ENCODE assay signal across 1 cellular context in the genomic region with DNA sequence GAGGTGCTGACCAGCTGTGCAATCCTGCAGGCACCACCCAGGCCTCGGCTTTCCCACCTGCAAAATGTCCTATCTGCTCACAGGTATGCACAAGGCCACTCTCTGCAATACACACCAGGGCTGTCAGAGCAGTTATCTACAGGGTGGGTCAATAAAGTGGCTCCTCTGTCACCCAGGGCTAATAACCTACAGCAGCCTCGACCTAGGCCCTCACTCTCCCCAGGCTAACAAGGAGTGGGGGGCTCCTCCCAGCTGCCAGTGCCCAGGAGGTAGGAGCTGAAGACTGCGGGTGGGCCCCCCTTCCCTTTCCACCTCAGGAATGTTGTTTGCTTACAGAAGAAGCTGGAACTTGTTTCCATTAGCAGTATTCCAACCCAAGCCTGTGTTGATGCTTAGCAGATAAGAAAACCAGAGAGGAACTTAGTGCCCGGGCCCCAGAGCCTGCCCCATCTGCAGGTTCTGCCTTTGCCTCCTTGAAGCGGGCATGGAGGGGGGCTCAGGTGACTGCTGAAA.
TF ChIP-seq lines count a peak whose summit lies in the region.

No MANE protein-coding gene starts in this region.

TF ChIP-seq in HCT116, 20 proteins besides CTCF, POLR2A, EP300 and RAD21 (continued from another document):
- no peak for TF ChIP-seq TCF7L2 (IDR thresholded peaks at IDR 0.05; ENCODE audit: borderline replicate concordance, extremely low read depth, insufficient read depth, insufficient read length)
- no peak for TF ChIP-seq CEBPB (IDR thresholded peaks at IDR 0.05; ENCODE audit: low read depth)
- TF ChIP-seq, protein P1, sequence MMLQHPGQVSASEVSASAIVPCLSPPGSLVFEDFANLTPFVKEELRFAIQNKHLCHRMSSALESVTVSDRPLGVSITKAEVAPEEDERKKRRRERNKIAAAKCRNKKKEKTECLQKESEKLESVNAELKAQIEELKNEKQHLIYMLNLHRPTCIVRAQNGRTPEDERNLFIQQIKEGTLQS (IDR thresholded peaks at IDR 0.05) = no peak
- TF ChIP-seq, protein P2, sequence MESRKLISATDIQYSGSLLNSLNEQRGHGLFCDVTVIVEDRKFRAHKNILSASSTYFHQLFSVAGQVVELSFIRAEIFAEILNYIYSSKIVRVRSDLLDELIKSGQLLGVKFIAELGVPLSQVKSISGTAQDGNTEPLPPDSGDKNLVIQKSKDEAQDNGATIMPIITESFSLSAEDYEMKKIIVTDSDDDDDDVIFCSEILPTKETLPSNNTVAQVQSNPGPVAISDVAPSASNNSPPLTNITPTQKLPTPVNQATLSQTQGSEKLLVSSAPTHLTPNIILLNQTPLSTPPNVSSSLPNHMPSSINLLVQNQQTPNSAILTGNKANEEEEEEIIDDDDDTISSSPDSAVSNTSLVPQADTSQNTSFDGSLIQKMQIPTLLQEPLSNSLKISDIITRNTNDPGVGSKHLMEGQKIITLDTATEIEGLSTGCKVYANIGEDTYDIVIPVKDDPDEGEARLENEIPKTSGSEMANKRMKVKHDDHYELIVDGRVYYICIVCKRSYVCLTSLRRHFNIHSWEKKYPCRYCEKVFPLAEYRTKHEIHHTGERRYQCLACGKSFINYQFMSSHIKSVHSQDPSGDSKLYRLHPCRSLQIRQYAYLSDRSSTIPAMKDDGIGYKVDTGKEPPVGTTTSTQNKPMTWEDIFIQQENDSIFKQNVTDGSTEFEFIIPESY (IDR thresholded peaks at IDR 0.05; ENCODE audit: extremely low read depth, insufficient replicate concordance, low read length) = no peak
- TF ChIP-seq FOSL1 (IDR thresholded peaks at IDR 0.05; ENCODE audit: low read depth) = no peak
- TF ChIP-seq EZH2 (IDR thresholded peaks at IDR 0.05) = no peak
- no peak for TF ChIP-seq EGR1 (IDR thresholded peaks at IDR 0.05; ENCODE audit: low read depth)
- TF ChIP-seq ZNF274 (IDR thresholded peaks at IDR 0.05; ENCODE audit: low read depth, low read length) = no peak
- TF ChIP-seq POLR2AphosphoS5 (IDR thresholded peaks at IDR 0.05; ENCODE audit: low read depth, low read length) = no peak
- no peak for TF ChIP-seq YY1 (IDR thresholded peaks at IDR 0.05; ENCODE audit: extremely low read depth, insufficient replicate concordance, low read depth, low read length)
- no peak for TF ChIP-seq SRF (IDR thresholded peaks at IDR 0.05; ENCODE audit: low read depth)
- TF ChIP-seq SP1 (IDR thresholded peaks at IDR 0.05; ENCODE audit: low read depth) = no peak
